In genomic region chr6:26235240-26235730, GRCh38 we compare ENCODE assay signal across 8 cellular contexts.
A peak's percentile ranks its signal among the peaks of the same experiment; 100 is the strongest.
DNase-seq lines count a peak whose midpoint lies in the region; ATAC-seq and TF ChIP-seq lines count a peak whose summit lies in the region.

No MANE protein-coding gene starts in this region.

- H3K4me2 ChIP-seq in MM.1S (ENCODE audit: low read depth, low read length), result peak overlapping the region; percentile 80

- intact Hi-C loops in CD4-positive, alpha-beta T cell (cut with DNase I, micrococcal nuclease), result loop anchor here (1.0 to 2.0 kb wide), 3 partner anchors 15 to 36 kb away; a partner anchor contains a TSS
- intact Hi-C loops in natural killer cell (cut with micrococcal nuclease), result loop anchor here (2.0 kb wide), 2 partner anchors 18 to 78 kb away; a partner anchor contains a TSS

- H3K4me1 ChIP-seq in MM.1S (ENCODE audit: low read length), result peaks cover 3% of the 10 kb centered on the region; the same call in 1 of the 2 replicates

- peak overlapping the region; percentile 100 for H3K4me3 Mint-ChIP-seq in CD4-positive, alpha-beta T cell
- peak overlapping the region; percentile 88 for H3K4me3 Mint-ChIP-seq in central memory CD8-positive, alpha-beta T cell
- peak overlapping the region; percentile 91 for H3K4me3 Mint-ChIP-seq in natural killer cell

- no peaks in the 10 kb centered on the region for H3K9me2 ChIP-seq in MM.1S (replicated peaks; ENCODE audit: insufficient read depth, low read length)

- POLR2A ChIA-PET in CD4-positive, alpha-beta T cell (lab: Charles Lee), result interaction anchor here (0.8 to 7.2 kb wide), 47 partner anchors 8 to 1658 kb away, joined by 3 to 754 read pairs (median 22); partner anchors contain the start of genes HFE and HMGN4

- H4K20me1 ChIP-seq in MM.1S (ENCODE audit: insufficient read depth, low read length), result no peaks in the 10 kb centered on the region

- ATAC-seq in CD4-positive, alpha-beta T cell (ENCODE audit: poor library complexity), result no peak
- no peak for ATAC-seq in central memory CD8-positive, alpha-beta T cell (replicated peaks; ENCODE audit: extremely low read depth, poor library complexity, severe bottlenecking)
- ATAC-seq in natural killer cell (no peak), HG03432 (IDR thresholded peaks at IDR 0.05; ENCODE audit: unreplicated experiment) (no peak), HG02678 (IDR thresholded peaks at IDR 0.05; ENCODE audit: unreplicated experiment) (no peak)

- peak overlapping the region; percentile 94 for H3K9ac ChIP-seq in MM.1S (ENCODE audit: low read length)

- no peaks in the 10 kb centered on the region for H3K79me2 ChIP-seq in MM.1S (ENCODE audit: low read length)

- H2AFZ ChIP-seq in MM.1S (ENCODE audit: low read length), result peak overlapping the region; percentile 74

- DNase-seq in CD4-positive, alpha-beta T cell, result no peak
- DNase-seq in MM.1S, result peak; percentile 15
- no peak for DNase-seq in central memory CD8-positive, alpha-beta T cell (ENCODE audit: low spot score in 2 of 2)
- DNase-seq in natural killer cell, result no peak
- no peak for DNase-seq in AG08395 (ENCODE audit: low spot score)
- DNase-seq in D341Med (ENCODE audit: low spot score), result no peak

- no peaks in the 10 kb centered on the region for H3K9me3 ChIP-seq in CD4-positive, alpha-beta T cell (ENCODE audit: control insufficient read depth, low read length)
- no peaks in the 10 kb centered on the region for H3K9me3 ChIP-seq in MM.1S (replicated peaks; ENCODE audit: insufficient read depth, low read length)

- peaks cover 35% of the 10 kb centered on the region for H3F3A ChIP-seq in MM.1S (ENCODE audit: insufficient read depth, low read length)

- H3K36me3 ChIP-seq in MM.1S (replicated peaks; ENCODE audit: insufficient read depth, low read length), result no peaks in the 10 kb centered on the region

- H3K27me3 ChIP-seq in CD4-positive, alpha-beta T cell (ENCODE audit: control insufficient read depth, insufficient read depth, low read length), result no peaks in the 10 kb centered on the region
- H3K27me3 ChIP-seq in MM.1S (replicated peaks; ENCODE audit: insufficient read depth, low read length), result no peaks in the 10 kb centered on the region

- H3K27ac Mint-ChIP-seq in CD4-positive, alpha-beta T cell, result peak overlapping the region; percentile 99
- peak overlapping the region; percentile 97 for H3K27ac Mint-ChIP-seq in central memory CD8-positive, alpha-beta T cell (ENCODE audit: low read depth)
- H3K27ac Mint-ChIP-seq in natural killer cell, result peak overlapping the region; percentile 91 to 98

- peak overlapping the region; percentile 87 for H3K27ac ChIP-seq in CD4-positive, alpha-beta T cell (ENCODE audit: low read depth, low read length)
- peak overlapping the region; percentile 97 for H3K27ac ChIP-seq in MM.1S (ENCODE audit: low read length)

- H3K4me3 ChIP-seq in MM.1S (ENCODE audit: low read length), result peak overlapping the region; percentile 61

- peaks cover 8% of the 10 kb centered on the region for H3K27me3 Mint-ChIP-seq in CD4-positive, alpha-beta T cell
- H3K27me3 Mint-ChIP-seq in central memory CD8-positive, alpha-beta T cell, result no peaks in the 10 kb centered on the region
- no peaks in the 10 kb centered on the region for H3K27me3 Mint-ChIP-seq in natural killer cell (ENCODE audit: low read depth in 2 of 2)

- TF ChIP-seq CTCF in CD4-positive, alpha-beta T cell (IDR thresholded peaks at IDR 0.05), result no peak
- no peak for TF ChIP-seq CTCF in MM.1S (IDR thresholded peaks at IDR 0.05; ENCODE audit: low read length)
- TF ChIP-seq CTCF in natural killer cell (IDR thresholded peaks at IDR 0.05), result no peak

- peaks cover 46% of the 10 kb centered on the region for H3K4me1 Mint-ChIP-seq in CD4-positive, alpha-beta T cell (ENCODE audit: low read depth)
- peaks cover 38% of the 10 kb centered on the region for H3K4me1 Mint-ChIP-seq in central memory CD8-positive, alpha-beta T cell
- H3K4me1 Mint-ChIP-seq in natural killer cell, result peaks cover 36 to 40% of the 10 kb centered on the region in 2 donors

- CTCF ChIA-PET in CD4-positive, alpha-beta T cell (lab: Charles Lee), result interaction anchor here (1.0 to 6.7 kb wide), 4 partner anchors 15 to 213 kb away, joined by 3 to 42 read pairs (median 8); a partner anchor contains a TSS

- peaks cover 31% of the 10 kb centered on the region for H3K36me3 Mint-ChIP-seq in CD4-positive, alpha-beta T cell (ENCODE audit: low read depth)
- peaks cover 31% of the 10 kb centered on the region for H3K36me3 Mint-ChIP-seq in central memory CD8-positive, alpha-beta T cell (ENCODE audit: insufficient read depth)
- no peaks in the 10 kb centered on the region for H3K36me3 Mint-ChIP-seq in natural killer cell

- H3K9me3 Mint-ChIP-seq in CD4-positive, alpha-beta T cell, result peaks cover under 1% of the 10 kb centered on the region
- H3K9me3 Mint-ChIP-seq in central memory CD8-positive, alpha-beta T cell, result no peaks in the 10 kb centered on the region
- H3K9me3 Mint-ChIP-seq in natural killer cell, result no peaks in the 10 kb centered on the region
